Comparison of ENCODE assay signal across 19 cellular contexts in the genomic region with DNA sequence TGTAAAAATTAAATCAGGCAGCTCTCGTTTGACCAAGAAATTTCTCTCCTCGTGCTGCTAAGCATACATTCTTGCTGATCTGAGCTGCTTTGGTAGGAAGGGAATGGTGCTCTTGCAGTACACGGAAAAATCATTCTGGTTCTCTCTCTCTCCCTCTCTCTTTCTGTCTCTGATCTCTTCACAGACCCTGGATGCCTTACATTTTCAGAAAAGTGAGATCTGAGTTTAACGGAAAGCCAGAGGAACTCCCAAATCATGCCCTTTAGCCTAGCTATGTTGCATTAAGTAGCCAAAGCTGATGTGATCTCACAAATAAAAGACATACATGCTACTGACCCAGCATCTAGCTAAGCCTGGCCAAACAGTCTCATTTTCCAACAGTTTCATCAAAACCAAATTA. TPM values are rescaled to one million over a fixed set of nuclear protein-coding genes. Genes with fewer than 3 reads are reported as not detected.
DNase-seq lines count a peak whose midpoint lies in the region; TF ChIP-seq lines count a peak whose summit lies in the region.
"Had no signal": no experiment of that assay in that cellular context is flagged by ENCODE, and none has a peak within 500 bp of the region (broad histone marks: within the 10 kb centered on the region; RNA-seq: fewer than 3 reads in every experiment).

No MANE protein-coding gene starts in this region.

- TF ChIP-seq POLR2A in lower leg skin (IDR thresholded peaks at IDR 0.05): no peak

- H3K4me1 Mint-ChIP-seq in nephron: peaks cover 28% of the 10 kb centered on the region
- H3K4me1 Mint-ChIP-seq: B cell had no signal

- H3K9me3 Mint-ChIP-seq in nephron: no peaks in the 10 kb centered on the region
- H3K9me3 Mint-ChIP-seq: CD4-positive, alpha-beta T cell; CD8-positive, alpha-beta T cell had no signal

- intact Hi-C loops in lower leg skin (cut with DNase I; ENCODE audit: low total_unique reads): no loop called here

- peaks cover 67% of the 10 kb centered on the region for H3K27me3 Mint-ChIP-seq in nephron (ENCODE audit: low read depth)

- H3K27ac Mint-ChIP-seq in nephron: peak overlapping the region in 2 of 3 experiments; percentile 16 to 19
- H3K27ac Mint-ChIP-seq: B cell; CD4-positive, alpha-beta T cell; CD8-positive, alpha-beta T cell had no signal

- WGBS in lower leg skin, 2 donors: 61 to 66% methylated on average over 4 of the region's 4 CpGs

- in situ Hi-C loops in G401 (cut with HindIII; ENCODE audit: low sequenced_read_pairs): no loop called here

- H3K36me3 Mint-ChIP-seq in nephron (ENCODE audit: low read depth): no peaks in the 10 kb centered on the region
- H3K36me3 Mint-ChIP-seq: CD8-positive, alpha-beta T cell had no signal

- H3K4me3 ChIP-seq in lower leg skin (ENCODE audit: low read depth, poor library complexity, severe bottlenecking): no peak overlapping the region
- H3K4me3 ChIP-seq: A549; BLaER1 treated with 17β-estradiol and CSF1 and Interleukin-3, amounts not matched to agents 10 nM and 100 nM; GM12878 had no signal

- no peak for TF ChIP-seq CTCF in nephron (IDR thresholded peaks at IDR 0.05; ENCODE audit: unreplicated experiment in 3 of 3)
- TF ChIP-seq CTCF in lower leg skin (IDR thresholded peaks at IDR 0.05): no peak

- H3K4me3 Mint-ChIP-seq in nephron: peak overlapping the region; percentile 31 to 68 (median 32)
- H3K4me3 Mint-ChIP-seq: B cell; CD4-positive, alpha-beta T cell; CD8-positive, alpha-beta T cell had no signal

- DNase-seq in G401 (ENCODE audit: low spot score) (peak; percentile 74), cerebellar cortex (ENCODE audit: low spot score) (peak; percentile 70), superior temporal gyrus (ENCODE audit: extremely low spot score) (peak; percentile 28), lower leg skin (ENCODE audit: low spot score in 2 of 2) (no peak), SW 1271 (lab: John Stamatoyannopoulos, UW) (no peak)
- DNase-seq in activated naive CD4-positive, alpha-beta T cell (lab: John Stamatoyannopoulos, UW): no peak
- DNase-seq: AML-193; Caco-2; Calu3; CD4-positive, alpha-beta T cell; CD8-positive, alpha-beta T cell; DMS79 treated with DMSO at 0.1 percent for 48 hours; GDM1 had no signal

RNA-seq across cellular contexts. Expression of a gene that starts 4.0 kb away (rescaled TPM):
- total RNA-seq in G401 (2014; rRNA removed; shearing (Covaris generic)): not detected in 2 replicates
- total RNA-seq in lower leg skin: not detected
- total RNA-seq: A172; B cell; Caco-2; Calu3; CD4-positive, alpha-beta T cell; CD8-positive, alpha-beta T cell; GM12878 had no signal

Comparison
In these comparisons a context has a peak if more than half of its experiments do, and no peak if none do; other contexts are left out.
1. DNase-seq: peak in G401 (single experiment), cerebellar cortex (single experiment) and superior temporal gyrus (single experiment); none in lower leg skin (0 of 2), activated naive CD4-positive, alpha-beta T cell (0 of 4) and SW 1271 (0 of 2).